In genomic region chr2:101704816-101705565, GRCh38 we compare ENCODE assay signal across 2 cellular contexts.
TF ChIP-seq lines count a peak whose summit lies in the region.

No MANE protein-coding gene starts in this region.

TF ChIP-seq in SK-N-SH, 30 proteins besides CTCF, POLR2A, EP300 and RAD21 (continued from another document):
- no peak for TF ChIP-seq USF1 (IDR thresholded peaks at IDR 0.05; ENCODE audit: borderline replicate concordance, low read depth)
- TF ChIP-seq JUND (IDR thresholded peaks at IDR 0.05) = no peak
- TF ChIP-seq RCOR1 (IDR thresholded peaks at IDR 0.05; ENCODE audit: low read length) = no peak
- TF ChIP-seq GABPA (IDR thresholded peaks at IDR 0.05; ENCODE audit: low read depth) = no peak
- no peak for TF ChIP-seq SIN3A (IDR thresholded peaks at IDR 0.05; ENCODE audit: borderline replicate concordance, low read depth, low read length)
- no peak for TF ChIP-seq FOXJ3 (CRISPR knock-in tag; IDR thresholded peaks at IDR 0.05)
- no peak for TF ChIP-seq TAF1 (IDR thresholded peaks at IDR 0.05; ENCODE audit: borderline replicate concordance, low read depth, low read length)
- no peak for TF ChIP-seq SMC3 (IDR thresholded peaks at IDR 0.05; ENCODE audit: low read depth, low read length)
- no peak for TF ChIP-seq GATA2 (CRISPR knock-in tag; IDR thresholded peaks at IDR 0.05)
- TF ChIP-seq USF2 (IDR thresholded peaks at IDR 0.05; ENCODE audit: borderline replicate concordance, low read depth, low read length) = no peak
- no peak for TF ChIP-seq REST (IDR thresholded peaks at IDR 0.05; ENCODE audit: low read depth, low read length)
- no peak for TF ChIP-seq ZBTB33 (IDR thresholded peaks at IDR 0.05; ENCODE audit: borderline replicate concordance, low read depth)
- TF ChIP-seq MAX (IDR thresholded peaks at IDR 0.05; ENCODE audit: low read depth) = no peak

TF ChIP-seq in H1, 55 proteins besides CTCF, POLR2A, EP300 and RAD21 (continued from another document):
- TF ChIP-seq RFX5 (IDR thresholded peaks at IDR 0.05; ENCODE audit: borderline replicate concordance, low read depth, low read length) (no peak), RXRA (IDR thresholded peaks at IDR 0.05; ENCODE audit: insufficient read depth, low read depth, low read length) (no peak), USF2 (IDR thresholded peaks at IDR 0.05; ENCODE audit: low read length) (no peak), JUN (IDR thresholded peaks at IDR 0.05; ENCODE audit: low read depth, low read length) (no peak), E2F6 (IDR thresholded peaks at IDR 0.05) (no peak), CTBP2 (IDR thresholded peaks at IDR 0.05; ENCODE audit: borderline replicate concordance, insufficient read depth, insufficient read length, low read length) (no peak), KDM1A (IDR thresholded peaks at IDR 0.05; ENCODE audit: borderline replicate concordance, low read length) (no peak)
TF ChIP-seq in H1: peak in this region for 0.
